Comparison of ENCODE assay signal across 8 cellular contexts in the genomic region with DNA sequence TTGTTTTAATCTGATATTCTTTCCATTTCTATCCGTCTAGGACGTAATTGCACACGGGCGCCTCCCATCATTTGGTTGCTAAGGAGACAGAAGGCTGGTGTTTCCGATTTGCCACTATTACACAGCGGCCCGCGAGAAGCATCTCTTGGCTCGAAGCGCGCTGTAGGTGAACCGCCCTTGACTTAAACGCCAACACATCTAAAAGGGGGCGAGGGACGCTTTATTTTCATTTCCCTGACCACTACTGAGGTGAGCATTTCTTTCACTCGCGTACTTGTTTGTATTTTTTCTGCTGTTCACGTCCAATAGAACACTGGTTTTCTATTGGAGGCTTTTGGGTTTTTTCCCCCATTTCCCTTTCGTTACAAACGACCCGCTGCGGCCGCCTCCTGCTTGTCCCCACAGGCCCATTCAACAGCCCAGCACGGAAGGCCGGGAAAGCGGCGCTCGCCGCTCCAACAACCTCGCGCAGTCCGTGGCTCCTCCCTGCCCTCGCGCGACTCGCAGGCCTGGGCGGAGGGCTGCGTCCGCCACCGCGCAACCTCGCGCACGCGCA. TPM values are rescaled to one million over a fixed set of nuclear protein-coding genes. Genes with fewer than 3 reads are reported as not detected.
A peak's percentile ranks its signal among the peaks of the same experiment; 100 is the strongest.
DNase-seq lines count a peak whose midpoint lies in the region; ATAC-seq and TF ChIP-seq lines count a peak whose summit lies in the region.

No MANE protein-coding gene starts in this region.

- POLR2A ChIA-PET in AG04449 (lab: Yijun Ruan, JAX) = interaction anchor here (1.3 kb wide), 1 partner anchor 24 kb away, joined by 3 read pairs; no protein-coding TSS in a partner anchor

- no peak for TF ChIP-seq POLR2A in right lobe of liver (IDR thresholded peaks at IDR 0.05)

- H3K4me3 ChIP-seq in AG04449 (ENCODE audit: low read depth, low read length) (peak overlapping the region; percentile 62), right lobe of liver (peak overlapping the region; percentile 47 to 59 (median 59))

- peaks cover 0 to 19% (median 3%) of the 10 kb centered on the region in 4 donors for H3K4me1 ChIP-seq in right lobe of liver

- intact Hi-C loops in right lobe of liver (cut with DNase I) = no loop called here

- DNase-seq in AG04449 (ENCODE audit: low read depth, low spot score) (peak; percentile 40), NCI-H2196 treated with DMSO at 0.1 percent for 48 hours (lab: John Stamatoyannopoulos, UW; ENCODE audit: unreplicated experiment) (peak; percentile 40), dedifferentiated amniotic fluid mesenchymal stem cell (ENCODE audit: extremely low spot score) (peak; percentile 79), right lobe of liver (peak; percentile 56 to 69 (median 63))
- peak; percentile 56 for DNase-seq in activated CD4-positive, CD25-positive, alpha-beta regulatory T cell treated with anti-CD3 and anti-CD28 coated beads, Interleukin-2, amount 50 U/mL, for 72 hours
- DNase-seq in stimulated activated CD4-positive, alpha-beta T cell treated with anti-CD3 and anti-CD28 coated beads, TNF-alpha, amount 100 ng/mL, for 1 hour (ENCODE audit: low read depth in 3 of 3, low spot score in 1 of 3) = peak in 2 of 3 donors; percentile 22 to 39

- CTCF ChIA-PET in AG04449 (lab: Yijun Ruan, JAX) = interaction anchor here (0.7 to 13.8 kb wide), 11 partner anchors 9 to 137 kb away, joined by 3 to 189 read pairs (median 4); a partner anchor contains a TSS

- ATAC-seq in GM18861 (IDR thresholded peaks at IDR 0.05; ENCODE audit: unreplicated experiment) = peak; percentile 29
- ATAC-seq in HG03064 (IDR thresholded peaks at IDR 0.05; ENCODE audit: low read depth, unreplicated experiment) = peak; percentile 53
- ATAC-seq in right lobe of liver = peak; percentile 75 to 87 (median 80)

- no peaks in the 10 kb centered on the region for H3K27me3 ChIP-seq in right lobe of liver

- no peaks in the 10 kb centered on the region for H3K9me3 ChIP-seq in right lobe of liver

- no peak for TF ChIP-seq CTCF in AG04449 (IDR thresholded peaks at IDR 0.05; ENCODE audit: insufficient read depth, low read length, missing control alignments)
- no peak for TF ChIP-seq CTCF in right lobe of liver (IDR thresholded peaks at IDR 0.05)

- H3K27ac ChIP-seq in right lobe of liver = peak overlapping the region; percentile 41 to 70 (median 56)

- WGBS in right lobe of liver (ENCODE audit: insufficient coverage, low coverage, low lambda C conversion rate, missing lambda C conversion rate) = 0% methylated on average over 23 of the region's 45 CpGs

- no peaks in the 10 kb centered on the region for H3K36me3 ChIP-seq in right lobe of liver

RNA-seq across cellular contexts. Expression of a gene that starts 0.5 kb away (rescaled TPM):
- 10 to 100 TPM; 15.8 to 36.8 (median 20.7) TPM for total RNA-seq in right lobe of liver

RNA-seq across cellular contexts. Expression of a gene that starts 14.0 kb away (rescaled TPM):
- total RNA-seq in right lobe of liver = under 1 TPM in 5 of 6 experiments, not detected in 1; 0.22 to 0.46 (median 0.27) TPM

Comparison
In these comparisons a context has a peak if more than half of its experiments do, and no peak if none do; other contexts are left out.
1. Peak in every context shown above with its lines: DNase-seq, ATAC-seq, H3K4me3 ChIP-seq and H3K27ac ChIP-seq.
2. ATAC-seq: peak in every context shown above with its lines; median percentile 80 in right lobe of liver; 53 in HG03064; 29 in GM18861.